15 cellular contexts compared by ENCODE assay signal in the genomic region with DNA sequence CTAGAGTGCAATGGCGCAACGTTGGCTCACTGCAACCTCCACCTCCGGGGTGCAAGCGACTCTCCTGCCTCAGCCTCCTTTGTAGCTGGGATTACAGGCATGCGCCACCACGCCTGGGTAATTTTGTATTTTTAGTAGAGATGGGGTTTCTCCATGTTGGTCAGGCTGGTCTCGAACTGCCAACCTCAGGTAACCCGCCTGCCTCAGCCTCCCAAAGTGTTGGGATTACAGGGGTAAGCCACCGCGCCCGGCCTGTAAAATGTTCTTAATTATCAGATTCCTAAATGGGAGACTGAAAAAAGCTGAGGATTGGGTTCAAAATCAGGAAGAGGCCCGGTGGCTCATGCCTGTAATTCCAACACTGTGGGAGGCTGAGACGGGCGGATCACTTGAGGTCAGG. TPM values are rescaled to one million over a fixed set of nuclear protein-coding genes. Genes with fewer than 3 reads are reported as not detected.
DNase-seq lines count a peak whose midpoint lies in the region; ATAC-seq and TF ChIP-seq lines count a peak whose summit lies in the region.
"Not testable (repeated sequence)": the region's sequence is repeated elsewhere in the genome, so short reads cannot be mapped to it uniquely, and the experiment has no call there.
"Had no signal": no experiment of that assay in that cellular context is flagged by ENCODE, and none has a peak within 500 bp of the region (broad histone marks: within the 10 kb centered on the region; RNA-seq: fewer than 3 reads in every experiment).

No MANE protein-coding gene starts in this region.

- not testable (repeated sequence) for H4K20me1 ChIP-seq in BLaER1 treated with 17β-estradiol and CSF1 and Interleukin-3, amounts not matched to agents 10 nM and 100 nM; MM.1S (ENCODE audit: insufficient read depth, low read length); osteoblast (ENCODE audit: insufficient read depth, low read length)

- H3K4me3 ChIP-seq in BLaER1 treated with 17β-estradiol and CSF1 and Interleukin-3, amounts not matched to agents 10 nM and 100 nM; MM.1S (ENCODE audit: low read length); liver (ENCODE audit: low read depth in 1 of 3, low read length in 3 of 3); osteoblast (ENCODE audit: insufficient read depth, low read length); upper lobe of left lung: not testable (repeated sequence)

- not testable (repeated sequence) for H3K4me3 Mint-ChIP-seq in central memory CD8-positive, alpha-beta T cell

- peak overlapping the region; percentile 96 for H2AFZ ChIP-seq in MM.1S (ENCODE audit: low read length)
- peak overlapping the region; percentile 94 for H2AFZ ChIP-seq in osteoblast (ENCODE audit: low read length)

- not testable (repeated sequence) for ATAC-seq in central memory CD8-positive, alpha-beta T cell (replicated peaks; ENCODE audit: extremely low read depth, poor library complexity, severe bottlenecking); upper lobe of left lung (ENCODE audit: low FRiP score in 2 of 2)

- H3K4me2 ChIP-seq in BLaER1 treated with 17β-estradiol and CSF1 and Interleukin-3, amounts not matched to agents 10 nM and 100 nM, result peak overlapping the region in 8 of 11 experiments; percentile 1 to 52 (median 30); a peak in 8 of 22 replicates
- H3K4me2 ChIP-seq in MM.1S (ENCODE audit: low read depth, low read length); osteoblast (ENCODE audit: insufficient read depth, low read length): not testable (repeated sequence)

- H3K27me3 Mint-ChIP-seq in central memory CD8-positive, alpha-beta T cell, result not testable (repeated sequence)

- TF ChIP-seq RAD21 in liver (IDR thresholded peaks at IDR 0.05), result not testable (repeated sequence)

- TF ChIP-seq CTCF in MM.1S (IDR thresholded peaks at IDR 0.05; ENCODE audit: low read length); VCaP (conservative IDR thresholded peaks at IDR 0.05); liver (IDR thresholded peaks at IDR 0.05; ENCODE audit: low read depth, low read length, missing input control); osteoblast (IDR thresholded peaks at IDR 0.05; ENCODE audit: extremely low read depth, low read depth, low read length); upper lobe of left lung (IDR thresholded peaks at IDR 0.05): not testable (repeated sequence)

- peak overlapping the region in 1 of 11 experiments; percentile 21; a peak in 1 of 22 replicates for H3K9ac ChIP-seq in BLaER1 treated with 17β-estradiol and CSF1 and Interleukin-3, amounts not matched to agents 10 nM and 100 nM
- not testable (repeated sequence) for H3K9ac ChIP-seq in MM.1S (ENCODE audit: low read length); liver (ENCODE audit: low read depth in 1 of 2, low read length in 2 of 2)

- not testable (repeated sequence) for TF ChIP-seq POLR2A in upper lobe of left lung (IDR thresholded peaks at IDR 0.05)

- H3K27me3 ChIP-seq in BLaER1 treated with 17β-estradiol and CSF1 and Interleukin-3, amounts not matched to agents 10 nM and 100 nM; MM.1S (replicated peaks; ENCODE audit: insufficient read depth, low read length); liver (ENCODE audit: control insufficient read depth in 4 of 4, insufficient read depth in 4 of 4, low read length in 3 of 4); osteoblast (ENCODE audit: insufficient read depth, low read length); upper lobe of left lung: not testable (repeated sequence)

- not testable (repeated sequence) for H3K9me2 ChIP-seq in MM.1S (replicated peaks; ENCODE audit: insufficient read depth, low read length)

- whole genome bisulfite sequencing in liver, result 84% methylated on average over 14 of the region's 14 CpGs
- 87 to 88% methylated on average over 14 of the region's 14 CpGs for WGBS in upper lobe of left lung, 2 donors

- H3K4me1 ChIP-seq in BLaER1 treated with 17β-estradiol and CSF1 and Interleukin-3, amounts not matched to agents 10 nM and 100 nM, result peaks cover 43 to 72% (median 57%) of the 10 kb centered on the region in 10 experiments
- H3K4me1 ChIP-seq in MM.1S (ENCODE audit: low read length) (peaks cover 20% of the 10 kb centered on the region), liver (ENCODE audit: control insufficient read depth in 4 of 4, insufficient read depth in 4 of 4, low read length in 3 of 4) (peaks cover 7 to 32% (median 17%) of the 10 kb centered on the region in 4 donors), osteoblast (ENCODE audit: insufficient read depth, low read length) (peaks cover 25% of the 10 kb centered on the region), upper lobe of left lung (peaks cover 29 to 53% (median 40%) of the 10 kb centered on the region in 4 donors)

- not testable (repeated sequence) for H3K9me3 ChIP-seq in BLaER1 treated with 17β-estradiol and CSF1 and Interleukin-3, amounts not matched to agents 10 nM and 100 nM (replicated peaks in 1 of 11); MM.1S (replicated peaks; ENCODE audit: insufficient read depth, low read length); liver (ENCODE audit: control insufficient read depth in 4 of 4, low read length in 3 of 4); osteoblast (ENCODE audit: low read depth, low read length); upper lobe of left lung

- peak overlapping the region in 9 of 11 experiments; percentile 25 to 63 (median 57); a peak in 12 of 22 replicates for H3K27ac ChIP-seq in BLaER1 treated with 17β-estradiol and CSF1 and Interleukin-3, amounts not matched to agents 10 nM and 100 nM
- peak overlapping the region; percentile 77; the same call in 1 of the 2 replicates for H3K27ac ChIP-seq in MM.1S (ENCODE audit: low read length)
- peak overlapping the region; percentile 43 for H3K27ac ChIP-seq in VCaP
- peak overlapping the region; percentile 66 to 84 for H3K27ac ChIP-seq in liver (ENCODE audit: low read depth in 1 of 2, low read length in 2 of 2)
- H3K27ac ChIP-seq in osteoblast (ENCODE audit: low read depth, low read length), result not testable (repeated sequence)
- peak overlapping the region; percentile 46 to 73 (median 54) for H3K27ac ChIP-seq in upper lobe of left lung

- TF ChIP-seq EP300 in upper lobe of left lung (IDR thresholded peaks at IDR 0.05), result not testable (repeated sequence)

- not testable (repeated sequence) for H3K9me3 Mint-ChIP-seq in central memory CD8-positive, alpha-beta T cell

- not testable (repeated sequence) for H3K79me2 ChIP-seq in MM.1S (ENCODE audit: low read length); osteoblast (ENCODE audit: insufficient read depth, low read length)

- peaks cover 15% of the 10 kb centered on the region for H3F3A ChIP-seq in MM.1S (ENCODE audit: insufficient read depth, low read length)

- not testable (repeated sequence) for H3K36me3 ChIP-seq in BLaER1 treated with 17β-estradiol and CSF1 and Interleukin-3, amounts not matched to agents 10 nM and 100 nM; MM.1S (replicated peaks; ENCODE audit: insufficient read depth, low read length); liver (ENCODE audit: control insufficient read depth in 4 of 4, insufficient read depth in 3 of 4, low read depth in 1 of 4, low read length in 3 of 4); osteoblast (ENCODE audit: insufficient read depth, low read length); upper lobe of left lung

- not testable (repeated sequence) for DNase-seq in MM.1S; central memory CD8-positive, alpha-beta T cell (ENCODE audit: low spot score in 2 of 2); osteoblast (ENCODE audit: insufficient read length, low spot score, missing footprints); upper lobe of left lung
- DNase-seq in activated effector memory CD4-positive, alpha-beta T cell treated with anti-CD3 and anti-CD28 coated beads, Interleukin-2, amount 50 U/mL, for 16 hours, result peak; percentile 54

- H3K36me3 Mint-ChIP-seq in central memory CD8-positive, alpha-beta T cell (ENCODE audit: insufficient read depth), result not testable (repeated sequence)

- H3K27ac Mint-ChIP-seq in central memory CD8-positive, alpha-beta T cell (ENCODE audit: low read depth), result peak overlapping the region; percentile 59

- H3K4me1 Mint-ChIP-seq in central memory CD8-positive, alpha-beta T cell, result peaks cover 20% of the 10 kb centered on the region

RNA-seq across cellular contexts. Expression of a gene that starts 5.7 kb away (rescaled TPM):
- 10 to 100 TPM; 28.4 to 36.5 TPM for total RNA-seq in liver
- 1 to 10 TPM; 3.8 to 7.9 TPM for polyA plus RNA-seq in liver
- 50.3 and 56.0 TPM in 2 replicates for total RNA-seq in osteoblast
- total RNA-seq in upper lobe of left lung, result 10 to 100 TPM; 46.6 to 82.2 (median 61.7) TPM

RNA-seq across cellular contexts. Expression of a gene that starts 38.1 kb away (rescaled TPM):
- total RNA-seq in liver (not detected), osteoblast (not detected in 2 replicates), upper lobe of left lung (not detected)
- polyA plus RNA-seq in liver, result not detected
- total RNA-seq: activated naive CD4-positive, alpha-beta T cell treated with anti-CD3 and anti-CD28 coated beads, Interleukin-2, amount 50 U/mL, for 72 hours; ascending aorta; right atrium auricular region; T-helper 1 cell treated with Interleukin-12 subunit alpha and Interleukin-12 subunit beta and Interleukin-4 antibody, amounts not matched to agents 30 ng/mL and 1 ng/mL, for 36 hours; temporal lobe had no signal
- polyA plus RNA-seq: BJ, neural cell had no signal

RNA-seq across cellular contexts. Expression of a gene that starts 49.4 kb away (rescaled TPM):
- under 1 TPM; 0.67 to 0.89 TPM for total RNA-seq in liver
- 1 to 10 TPM in 1 of 2 donors, under 1 TPM in 1; 0.96 to 1.3 TPM for polyA plus RNA-seq in liver
- total RNA-seq in osteoblast, result not detected in 2 replicates
- 1 to 10 TPM in 1 of 6 donors, under 1 TPM in 3, not detected in 2; 0.24 to 1.0 (median 0.41) TPM for total RNA-seq in upper lobe of left lung
- total RNA-seq: ascending aorta; T-helper 1 cell treated with Interleukin-12 subunit alpha and Interleukin-12 subunit beta and Interleukin-4 antibody, amounts not matched to agents 30 ng/mL and 1 ng/mL, for 36 hours; temporal lobe had no signal
- polyA plus RNA-seq: BJ, neural cell had no signal

RNA-seq across cellular contexts. Expression of a gene that starts 52.9 kb away (rescaled TPM):
- total RNA-seq in liver (10 to 100 TPM; 25.4 to 37.0 TPM), osteoblast (37.4 and 39.8 TPM in 2 replicates), upper lobe of left lung (100 to 1,000 TPM in 1 of 6 donors, 10 to 100 TPM in 5; 27.2 to 138 (median 40.4) TPM)
- 10 to 100 TPM; 17.3 to 18.8 TPM for polyA plus RNA-seq in liver
